In genomic region chr2:167013227-167013626, GRCh38 we compare ENCODE assay signal across 30 cellular contexts.
"Had no signal": no experiment of that assay in that cellular context is flagged by ENCODE, and none has a peak within 500 bp of the region (broad histone marks: within the 10 kb centered on the region; RNA-seq: fewer than 3 reads in every experiment).

No MANE protein-coding gene starts in this region.

- H3K9me3 ChIP-seq: colonic mucosa, psoas muscle, right atrium auricular region, stomach, thyroid gland, upper lobe of left lung, vagina had no signal

- H3K4me1 ChIP-seq: colonic mucosa, parathyroid adenoma, psoas muscle, right atrium auricular region, stomach, thyroid gland, upper lobe of left lung, vagina had no signal

- H3K4me1 Mint-ChIP-seq: activated naive CD4-positive, alpha-beta T cell treated with anti-CD3 and anti-CD28 coated beads, Interleukin-2, amount 10 ng/mL, durations not matched to agents 7 days and 5 days; activated naive CD8-positive, alpha-beta T cell treated with anti-CD3 and anti-CD28 coated beads, Interleukin-2, amount 10 ng/mL, durations not matched to agents 7 days and 5 days; immature natural killer cell; naive thymus-derived CD4-positive, alpha-beta T cell; stimulated activated naive B cell treated with anti-CD40 and anti-IgM and Interleukin-4, amounts not matched to agents 10 μg/mL and 1 μg/mL and 100 μg/mL, for 72 hours had no signal

- ATAC-seq: activated CD4-positive, CD25-positive, alpha-beta regulatory T cell treated with anti-CD3 and anti-CD28 coated beads, Interleukin-2, amount 50 U/mL, for 24 hours; naive thymus-derived CD4-positive, alpha-beta T cell; psoas muscle; stimulated activated naive B cell treated with anti-CD40 and anti-IgM and Interleukin-4, amounts not matched to agents 10 μg/mL and 1 μg/mL and 100 μg/mL, for 72 hours had no signal

- H3K27ac Mint-ChIP-seq: activated CD4-positive, alpha-beta memory T cell treated with anti-CD3 and anti-CD28 coated beads for 36 hours; activated naive CD4-positive, alpha-beta T cell treated with anti-CD3 and anti-CD28 coated beads, Interleukin-2, amount 10 ng/mL, durations not matched to agents 7 days and 5 days; activated naive CD8-positive, alpha-beta T cell treated with anti-CD3 and anti-CD28 coated beads, Interleukin-2, amount 10 ng/mL, durations not matched to agents 7 days and 5 days; activated T-helper 1 cell treated with anti-CD3 and anti-CD28 coated beads, Interleukin-12 subunit alpha, Interleukin-12 subunit beta, Interleukin-2, Interleukin-4 antibody, amounts not matched to agents 30 ng/mL and 10 ng/mL and 1 ng/mL, durations not matched to agents 14 hours and 24 hours and 36 hours; immature natural killer cell; naive thymus-derived CD4-positive, alpha-beta T cell; stimulated activated naive B cell treated with anti-CD40 and anti-IgM and Interleukin-4, amounts not matched to agents 10 μg/mL and 1 μg/mL and 100 μg/mL, for 72 hours; T-helper 1 cell treated with Interleukin-12 subunit alpha and Interleukin-12 subunit beta and Interleukin-4 antibody, amounts not matched to agents 30 μg/mL and 1 μg/mL, for 36 hours had no signal

- H3K4me3 Mint-ChIP-seq: activated CD4-positive, alpha-beta memory T cell treated with anti-CD3 and anti-CD28 coated beads for 36 hours; activated naive CD4-positive, alpha-beta T cell treated with anti-CD3 and anti-CD28 coated beads, Interleukin-2, amount 10 ng/mL, durations not matched to agents 7 days and 5 days; activated naive CD8-positive, alpha-beta T cell treated with anti-CD3 and anti-CD28 coated beads, Interleukin-2, amount 10 ng/mL, durations not matched to agents 7 days and 5 days; activated T-helper 1 cell treated with anti-CD3 and anti-CD28 coated beads, Interleukin-12 subunit alpha, Interleukin-12 subunit beta, Interleukin-2, Interleukin-4 antibody, amounts not matched to agents 30 ng/mL and 10 ng/mL and 1 ng/mL, durations not matched to agents 14 hours and 24 hours and 36 hours; immature natural killer cell; naive thymus-derived CD4-positive, alpha-beta T cell; stimulated activated naive B cell treated with anti-CD40 and anti-IgM and Interleukin-4, amounts not matched to agents 10 μg/mL and 1 μg/mL and 100 μg/mL, for 72 hours; T-helper 1 cell treated with Interleukin-12 subunit alpha and Interleukin-12 subunit beta and Interleukin-4 antibody, amounts not matched to agents 30 μg/mL and 1 μg/mL, for 36 hours had no signal

- H3K4me3 ChIP-seq: colonic mucosa, psoas muscle, right atrium auricular region, stomach, thyroid gland, upper lobe of left lung, vagina had no signal

- H3K36me3 ChIP-seq: colonic mucosa, right atrium auricular region, stomach, thyroid gland, upper lobe of left lung, vagina, WERI-Rb-1 had no signal

- H3K9me3 Mint-ChIP-seq: activated naive CD4-positive, alpha-beta T cell treated with anti-CD3 and anti-CD28 coated beads, Interleukin-2, amount 10 ng/mL, durations not matched to agents 7 days and 5 days; activated naive CD8-positive, alpha-beta T cell treated with anti-CD3 and anti-CD28 coated beads, Interleukin-2, amount 10 ng/mL, durations not matched to agents 7 days and 5 days; stimulated activated naive B cell treated with anti-CD40 and anti-IgM and Interleukin-4, amounts not matched to agents 10 μg/mL and 1 μg/mL and 100 μg/mL, for 72 hours; T-helper 1 cell treated with Interleukin-12 subunit alpha and Interleukin-12 subunit beta and Interleukin-4 antibody, amounts not matched to agents 30 μg/mL and 1 μg/mL, for 36 hours had no signal

- H3K27me3 ChIP-seq: colonic mucosa, right atrium auricular region, stomach, thyroid gland, upper lobe of left lung, vagina had no signal

- H3K36me3 Mint-ChIP-seq: activated CD4-positive, alpha-beta memory T cell treated with anti-CD3 and anti-CD28 coated beads for 36 hours; activated naive CD4-positive, alpha-beta T cell treated with anti-CD3 and anti-CD28 coated beads, Interleukin-2, amount 10 ng/mL, durations not matched to agents 7 days and 5 days; activated naive CD8-positive, alpha-beta T cell treated with anti-CD3 and anti-CD28 coated beads, Interleukin-2, amount 10 ng/mL, durations not matched to agents 7 days and 5 days; immature natural killer cell; stimulated activated naive B cell treated with anti-CD40 and anti-IgM and Interleukin-4, amounts not matched to agents 10 μg/mL and 1 μg/mL and 100 μg/mL, for 72 hours had no signal

- DNase-seq: activated CD4-positive, alpha-beta memory T cell treated with anti-CD3 and anti-CD28 coated beads for 36 hours; activated CD4-positive, alpha-beta T cell treated with anti-CD3 and anti-CD28 coated beads for 48 hours; activated CD8-positive, alpha-beta memory T cell treated with anti-CD3 and anti-CD28 coated beads, Interleukin-2, amount 50 U/mL, for 4 hours; activated gamma-delta T cell; activated naive CD4-positive, alpha-beta T cell treated with anti-CD3 and anti-CD28 coated beads, Interleukin-2, amount 10 ng/mL, durations not matched to agents 7 days and 5 days; activated naive CD8-positive, alpha-beta T cell treated with anti-CD3 and anti-CD28 coated beads, Interleukin-2, amount 10 ng/mL, durations not matched to agents 7 days and 5 days; activated T-cell treated with anti-CD3 and anti-CD28 coated beads, Interleukin-2, amount 50 U/mL, for 1 hour; colonic mucosa; effector CD8-positive, alpha-beta T cell; head of caudate nucleus; hypothalamus; immature natural killer cell; midbrain; naive thymus-derived CD4-positive, alpha-beta T cell; nucleus accumbens; psoas muscle; stimulated activated CD4-positive, alpha-beta T cell treated with anti-CD3 and anti-CD28 coated beads, Interleukin-15, amount 100 ng/mL, for 24 hours; stimulated activated CD4-positive, alpha-beta T cell treated with anti-CD3 and anti-CD28 coated beads, Interleukin-2, amount 100 ng/mL, for 24 hours; stimulated activated naive B cell treated with anti-CD40 and anti-IgM and Interleukin-4, amounts not matched to agents 10 μg/mL and 1 μg/mL and 100 μg/mL, for 72 hours; stomach; T-helper 9 cell; thyroid gland; upper lobe of left lung; WERI-Rb-1 had no signal

- H3K27me3 Mint-ChIP-seq: activated CD4-positive, alpha-beta memory T cell treated with anti-CD3 and anti-CD28 coated beads for 36 hours; activated naive CD4-positive, alpha-beta T cell treated with anti-CD3 and anti-CD28 coated beads, Interleukin-2, amount 10 ng/mL, durations not matched to agents 7 days and 5 days; activated naive CD8-positive, alpha-beta T cell treated with anti-CD3 and anti-CD28 coated beads, Interleukin-2, amount 10 ng/mL, durations not matched to agents 7 days and 5 days; stimulated activated naive B cell treated with anti-CD40 and anti-IgM and Interleukin-4, amounts not matched to agents 10 μg/mL and 1 μg/mL and 100 μg/mL, for 72 hours had no signal

- H3K27ac ChIP-seq: colonic mucosa, parathyroid adenoma, psoas muscle, right atrium auricular region, stomach, thyroid gland, upper lobe of left lung, vagina, WERI-Rb-1 had no signal
